ENCODE assay signal across 17 cellular contexts in the genomic region with DNA sequence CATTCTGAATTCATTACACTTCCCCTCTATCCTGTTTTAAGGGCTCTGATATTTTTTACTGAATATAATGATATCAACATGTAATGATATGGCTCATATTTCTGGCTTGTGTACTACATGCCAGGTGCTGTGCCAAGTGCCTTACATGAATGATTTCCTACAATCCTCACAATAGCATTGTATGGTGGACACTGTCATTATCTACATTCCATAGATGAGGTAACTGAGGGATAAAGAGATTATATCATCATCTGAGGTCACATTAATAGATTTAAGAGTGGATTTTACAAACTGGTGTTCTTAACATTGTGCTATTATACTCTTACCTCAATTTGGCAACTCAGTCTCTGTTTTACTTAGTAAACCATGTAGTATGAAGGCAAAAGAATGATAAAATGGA.
DNase-seq lines count a peak whose midpoint lies in the region; ATAC-seq and TF ChIP-seq lines count a peak whose summit lies in the region.
"Had no signal": no experiment of that assay in that cellular context is flagged by ENCODE, and none has a peak within 500 bp of the region (broad histone marks: within the 10 kb centered on the region; RNA-seq: fewer than 3 reads in every experiment).

No MANE protein-coding gene starts in this region.

- no peak for TF ChIP-seq CTCF in GM13977 (IDR thresholded peaks at IDR 0.05; ENCODE audit: extremely low read depth, insufficient read depth, missing control alignments)

- no peaks in the 10 kb centered on the region for H3K36me3 ChIP-seq in MG63

- H3K27me3 ChIP-seq in MG63, result no peaks in the 10 kb centered on the region

- ATAC-seq in SK-N-SH treated with all-trans-retinoic acid at 6 μM for 48 hours (peak; percentile 61; the same call in 2 of the 3 replicates), HG03159 (IDR thresholded peaks at IDR 0.05; ENCODE audit: unreplicated experiment) (no peak)
- ATAC-seq: HCT116 had no signal

- no peak overlapping the region for H3K4me3 ChIP-seq in MG63

- in situ Hi-C loops in GM13977 (cut with MboI; ENCODE audit: low pct_unique_long_range_greater_than_20kb, low sequenced_read_pairs, unreplicated experiment), result no loop called here

- peak; percentile 84 for DNase-seq in NCI-H1092 treated with DMSO at 0.1 percent for 48 hours (lab: John Stamatoyannopoulos, UW)
- DNase-seq in NCI-H1092 (lab: John Stamatoyannopoulos, UW), result no peak
- DNase-seq in MG63, result peak; percentile 29
- DNase-seq in kidney tubule cell (ENCODE audit: low spot score), result peak; percentile 1
- no peak for DNase-seq in GM13977 (ENCODE audit: low spot score)
- no peak for DNase-seq in cortex of kidney (lab: John Stamatoyannopoulos, UW)
- DNase-seq: 8988T; CD4-positive, alpha-beta memory T cell; DMS79 treated with DMSO at 0.1 percent for 48 hours; NCI-H510A treated with DMSO at 0.1 percent for 48 hours; NK-92 treated with Interleukin-12 subunit alpha and Interleukin-12 subunit beta, amount 100 ng/mL, for 24 hours; OCI-M1; RPMI8226; T-helper 2 cell had no signal

- H3K9me3 ChIP-seq in MG63, result no peaks in the 10 kb centered on the region

TF ChIP-seq in SK-N-SH treated with all-trans-retinoic acid at 6 μM for 48 hours, 23 proteins besides CTCF, POLR2A, EP300 and RAD21:
- TF ChIP-seq ZFP3 (CRISPR knock-in tag; IDR thresholded peaks at IDR 0.05) (0 out of 2 replicates have a peak, but pooled peaks have one; percentile 29), ISL1 (CRISPR knock-in tag; IDR thresholded peaks at IDR 0.05) (peak; percentile 78), ZFP30 (CRISPR knock-in tag; IDR thresholded peaks at IDR 0.05) (no peak)
- TF ChIP-seq, protein P1, sequence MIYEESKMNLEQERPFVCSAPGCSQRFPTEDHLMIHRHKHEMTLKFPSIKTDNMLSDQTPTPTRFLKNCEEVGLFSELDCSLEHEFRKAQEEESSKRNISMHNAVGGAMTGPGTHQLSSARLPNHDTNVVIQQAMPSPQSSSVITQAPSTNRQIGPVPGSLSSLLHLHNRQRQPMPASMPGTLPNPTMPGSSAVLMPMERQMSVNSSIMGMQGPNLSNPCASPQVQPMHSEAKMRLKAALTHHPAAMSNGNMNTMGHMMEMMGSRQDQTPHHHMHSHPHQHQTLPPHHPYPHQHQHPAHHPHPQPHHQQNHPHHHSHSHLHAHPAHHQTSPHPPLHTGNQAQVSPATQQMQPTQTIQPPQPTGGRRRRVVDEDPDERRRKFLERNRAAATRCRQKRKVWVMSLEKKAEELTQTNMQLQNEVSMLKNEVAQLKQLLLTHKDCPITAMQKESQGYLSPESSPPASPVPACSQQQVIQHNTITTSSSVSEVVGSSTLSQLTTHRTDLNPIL (CRISPR knock-in tag; IDR thresholded peaks at IDR 0.05; ENCODE audit: low read depth), result peak; percentile 66; the same call in 1 of the 2 replicates

Comparison
In these comparisons a context has a peak if more than half of its experiments do, and no peak if none do; other contexts are left out.
1. DNase-seq: peak in NCI-H1092 treated with DMSO at 0.1 percent for 48 hours (single experiment), MG63 (single experiment) and kidney tubule cell (single experiment); none in NCI-H1092 (single experiment), GM13977 (single experiment) and cortex of kidney (single experiment).